1 cellular context compared by ENCODE assay signal in the genomic region with DNA sequence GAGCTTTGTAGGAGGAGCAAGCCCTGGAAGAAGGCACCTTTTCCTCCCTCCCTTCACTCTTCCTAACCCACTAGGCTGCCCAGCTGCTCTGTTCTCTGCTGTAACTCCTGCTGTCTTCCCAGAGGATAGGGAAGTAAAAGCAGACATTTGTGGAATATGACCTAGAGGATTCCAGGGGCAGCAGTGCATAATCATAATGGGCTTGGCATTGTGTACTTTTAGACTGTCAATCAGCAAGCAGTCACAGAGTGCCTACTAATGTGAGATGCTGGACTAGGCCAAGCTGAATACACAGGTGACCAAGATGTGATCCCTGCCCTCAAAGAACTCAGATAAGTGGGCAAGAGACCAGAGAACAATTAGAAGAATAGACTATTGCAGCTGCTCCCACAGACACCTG.
TF ChIP-seq lines count a peak whose summit lies in the region.

No MANE protein-coding gene starts in this region.

TF ChIP-seq in GM23338, 12 proteins besides CTCF, POLR2A, EP300 and RAD21 (continued from another document):
- TF ChIP-seq, protein P1, sequence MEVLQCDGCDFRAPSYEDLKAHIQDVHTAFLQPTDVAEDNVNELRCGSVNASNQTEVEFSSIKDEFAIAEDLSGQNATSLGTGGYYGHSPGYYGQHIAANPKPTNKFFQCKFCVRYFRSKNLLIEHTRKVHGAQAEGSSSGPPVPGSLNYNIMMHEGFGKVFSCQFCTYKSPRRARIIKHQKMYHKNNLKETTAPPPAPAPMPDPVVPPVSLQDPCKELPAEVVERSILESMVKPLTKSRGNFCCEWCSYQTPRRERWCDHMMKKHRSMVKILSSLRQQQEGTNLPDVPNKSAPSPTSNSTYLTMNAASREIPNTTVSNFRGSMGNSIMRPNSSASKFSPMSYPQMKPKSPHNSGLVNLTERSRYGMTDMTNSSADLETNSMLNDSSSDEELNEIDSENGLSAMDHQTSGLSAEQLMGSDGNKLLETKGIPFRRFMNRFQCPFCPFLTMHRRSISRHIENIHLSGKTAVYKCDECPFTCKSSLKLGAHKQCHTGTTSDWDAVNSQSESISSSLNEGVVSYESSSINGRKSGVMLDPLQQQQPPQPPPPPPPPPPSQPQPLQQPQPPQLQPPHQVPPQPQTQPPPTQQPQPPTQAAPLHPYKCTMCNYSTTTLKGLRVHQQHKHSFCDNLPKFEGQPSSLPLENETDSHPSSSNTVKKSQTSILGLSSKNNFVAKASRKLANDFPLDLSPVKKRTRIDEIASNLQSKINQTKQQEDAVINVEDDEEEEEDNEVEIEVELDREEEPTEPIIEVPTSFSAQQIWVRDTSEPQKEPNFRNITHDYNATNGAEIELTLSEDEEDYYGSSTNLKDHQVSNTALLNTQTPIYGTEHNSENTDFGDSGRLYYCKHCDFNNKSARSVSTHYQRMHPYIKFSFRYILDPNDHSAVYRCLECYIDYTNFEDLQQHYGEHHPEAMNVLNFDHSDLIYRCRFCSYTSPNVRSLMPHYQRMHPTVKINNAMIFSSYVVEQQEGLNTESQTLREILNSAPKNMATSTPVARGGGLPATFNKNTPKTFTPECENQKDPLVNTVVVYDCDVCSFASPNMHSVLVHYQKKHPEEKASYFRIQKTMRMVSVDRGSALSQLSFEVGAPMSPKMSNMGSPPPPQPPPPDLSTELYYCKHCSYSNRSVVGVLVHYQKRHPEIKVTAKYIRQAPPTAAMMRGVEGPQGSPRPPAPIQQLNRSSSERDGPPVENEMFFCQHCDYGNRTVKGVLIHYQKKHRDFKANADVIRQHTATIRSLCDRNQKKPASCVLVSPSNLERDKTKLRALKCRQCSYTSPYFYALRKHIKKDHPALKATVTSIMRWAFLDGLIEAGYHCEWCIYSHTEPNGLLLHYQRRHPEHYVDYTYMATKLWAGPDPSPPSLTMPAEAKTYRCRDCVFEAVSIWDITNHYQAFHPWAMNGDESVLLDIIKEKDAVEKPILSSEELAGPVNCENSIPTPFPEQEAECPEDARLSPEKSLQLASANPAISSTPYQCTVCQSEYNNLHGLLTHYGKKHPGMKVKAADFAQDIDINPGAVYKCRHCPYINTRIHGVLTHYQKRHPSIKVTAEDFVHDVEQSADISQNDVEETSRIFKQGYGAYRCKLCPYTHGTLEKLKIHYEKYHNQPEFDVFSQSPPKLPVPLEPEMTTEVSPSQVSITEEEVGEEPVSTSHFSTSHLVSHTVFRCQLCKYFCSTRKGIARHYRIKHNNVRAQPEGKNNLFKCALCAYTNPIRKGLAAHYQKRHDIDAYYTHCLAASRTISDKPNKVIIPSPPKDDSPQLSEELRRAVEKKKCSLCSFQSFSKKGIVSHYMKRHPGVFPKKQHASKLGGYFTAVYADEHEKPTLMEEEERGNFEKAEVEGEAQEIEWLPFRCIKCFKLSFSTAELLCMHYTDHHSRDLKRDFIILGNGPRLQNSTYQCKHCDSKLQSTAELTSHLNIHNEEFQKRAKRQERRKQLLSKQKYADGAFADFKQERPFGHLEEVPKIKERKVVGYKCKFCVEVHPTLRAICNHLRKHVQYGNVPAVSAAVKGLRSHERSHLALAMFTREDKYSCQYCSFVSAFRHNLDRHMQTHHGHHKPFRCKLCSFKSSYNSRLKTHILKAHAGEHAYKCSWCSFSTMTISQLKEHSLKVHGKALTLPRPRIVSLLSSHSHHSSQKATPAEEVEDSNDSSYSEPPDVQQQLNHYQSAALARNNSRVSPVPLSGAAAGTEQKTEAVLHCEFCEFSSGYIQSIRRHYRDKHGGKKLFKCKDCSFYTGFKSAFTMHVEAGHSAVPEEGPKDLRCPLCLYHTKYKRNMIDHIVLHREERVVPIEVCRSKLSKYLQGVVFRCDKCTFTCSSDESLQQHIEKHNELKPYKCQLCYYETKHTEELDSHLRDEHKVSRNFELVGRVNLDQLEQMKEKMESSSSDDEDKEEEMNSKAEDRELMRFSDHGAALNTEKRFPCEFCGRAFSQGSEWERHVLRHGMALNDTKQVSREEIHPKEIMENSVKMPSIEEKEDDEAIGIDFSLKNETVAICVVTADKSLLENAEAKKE (CRISPR knock-in tag; IDR thresholded peaks at IDR 0.05): no peak
- TF ChIP-seq, protein P2, sequence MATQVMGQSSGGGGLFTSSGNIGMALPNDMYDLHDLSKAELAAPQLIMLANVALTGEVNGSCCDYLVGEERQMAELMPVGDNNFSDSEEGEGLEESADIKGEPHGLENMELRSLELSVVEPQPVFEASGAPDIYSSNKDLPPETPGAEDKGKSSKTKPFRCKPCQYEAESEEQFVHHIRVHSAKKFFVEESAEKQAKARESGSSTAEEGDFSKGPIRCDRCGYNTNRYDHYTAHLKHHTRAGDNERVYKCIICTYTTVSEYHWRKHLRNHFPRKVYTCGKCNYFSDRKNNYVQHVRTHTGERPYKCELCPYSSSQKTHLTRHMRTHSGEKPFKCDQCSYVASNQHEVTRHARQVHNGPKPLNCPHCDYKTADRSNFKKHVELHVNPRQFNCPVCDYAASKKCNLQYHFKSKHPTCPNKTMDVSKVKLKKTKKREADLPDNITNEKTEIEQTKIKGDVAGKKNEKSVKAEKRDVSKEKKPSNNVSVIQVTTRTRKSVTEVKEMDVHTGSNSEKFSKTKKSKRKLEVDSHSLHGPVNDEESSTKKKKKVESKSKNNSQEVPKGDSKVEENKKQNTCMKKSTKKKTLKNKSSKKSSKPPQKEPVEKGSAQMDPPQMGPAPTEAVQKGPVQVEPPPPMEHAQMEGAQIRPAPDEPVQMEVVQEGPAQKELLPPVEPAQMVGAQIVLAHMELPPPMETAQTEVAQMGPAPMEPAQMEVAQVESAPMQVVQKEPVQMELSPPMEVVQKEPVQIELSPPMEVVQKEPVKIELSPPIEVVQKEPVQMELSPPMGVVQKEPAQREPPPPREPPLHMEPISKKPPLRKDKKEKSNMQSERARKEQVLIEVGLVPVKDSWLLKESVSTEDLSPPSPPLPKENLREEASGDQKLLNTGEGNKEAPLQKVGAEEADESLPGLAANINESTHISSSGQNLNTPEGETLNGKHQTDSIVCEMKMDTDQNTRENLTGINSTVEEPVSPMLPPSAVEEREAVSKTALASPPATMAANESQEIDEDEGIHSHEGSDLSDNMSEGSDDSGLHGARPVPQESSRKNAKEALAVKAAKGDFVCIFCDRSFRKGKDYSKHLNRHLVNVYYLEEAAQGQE (IDR thresholded peaks at IDR 0.05; ENCODE audit: unreplicated experiment): no peak
- TF ChIP-seq CREB1 (CRISPR knock-in tag; IDR thresholded peaks at IDR 0.05; ENCODE audit: low read depth) (no peak), ZNF331 (CRISPR knock-in tag; IDR thresholded peaks at IDR 0.05; ENCODE audit: low read depth) (no peak), POLR2AphosphoS5 (IDR thresholded peaks at IDR 0.05; ENCODE audit: low read depth) (no peak), NANOG (IDR thresholded peaks at IDR 0.05; ENCODE audit: borderline replicate concordance) (no peak), EZH2phosphoT487 (IDR thresholded peaks at IDR 0.05; ENCODE audit: unreplicated experiment) (no peak), EZH2 (IDR thresholded peaks at IDR 0.05; ENCODE audit: low read depth, unreplicated experiment) (no peak), JUNB (IDR thresholded peaks at IDR 0.05; ENCODE audit: unreplicated experiment) (no peak), STAT1 (IDR thresholded peaks at IDR 0.05; ENCODE audit: unreplicated experiment) (no peak), ZNF114 (CRISPR knock-in tag; IDR thresholded peaks at IDR 0.05) (no peak)
